23 cellular contexts compared by ENCODE assay signal in the genomic region with DNA sequence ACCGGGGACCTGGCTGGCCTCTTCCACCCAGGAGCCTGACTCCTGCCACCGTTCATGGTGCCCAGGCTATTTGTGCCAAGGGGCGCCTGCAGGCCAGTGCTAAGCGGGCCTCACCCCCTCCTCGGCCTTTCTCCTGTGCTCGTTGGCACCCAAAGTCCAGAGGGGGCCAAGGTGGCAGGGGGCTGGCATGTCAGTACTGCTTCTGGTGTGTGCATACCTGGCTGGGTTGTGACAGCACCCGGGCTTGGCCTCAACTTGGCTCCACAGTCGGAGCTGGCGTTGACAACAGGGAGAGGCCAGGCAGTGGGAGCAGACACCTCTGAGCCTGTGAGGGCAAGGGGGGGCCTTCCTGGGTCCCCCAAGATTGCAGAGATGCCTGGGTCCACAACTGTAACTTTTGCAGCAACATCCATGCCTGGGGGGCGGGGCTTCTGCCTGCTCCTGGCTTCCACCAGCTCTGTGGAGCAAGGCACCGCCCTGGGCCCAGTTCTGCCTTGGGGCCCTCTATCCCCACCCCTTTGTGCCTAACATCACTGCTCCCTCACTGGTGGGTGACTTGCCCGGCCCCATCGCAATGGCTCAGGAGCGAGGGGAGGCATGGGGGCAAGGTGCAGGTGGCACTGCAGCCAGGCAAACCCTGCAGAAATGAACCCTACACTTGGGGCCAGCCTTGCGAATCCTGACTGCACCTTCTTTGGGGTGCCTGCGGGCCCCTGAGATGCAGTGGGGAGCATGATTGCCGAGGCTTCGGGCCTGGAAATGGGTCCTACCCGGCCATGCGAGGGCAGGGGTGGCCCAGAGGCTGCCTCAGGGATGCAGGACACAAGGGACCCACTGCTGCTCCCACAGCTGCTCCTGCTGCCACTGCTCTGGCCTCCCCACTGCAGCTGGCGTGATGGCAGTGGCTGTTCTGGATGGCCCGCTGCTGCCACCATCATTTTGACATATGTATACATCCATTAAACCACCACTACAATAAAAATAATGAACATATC.
"Had no signal": no experiment of that assay in that cellular context is flagged by ENCODE, and none has a peak within 500 bp of the region (broad histone marks: within the 10 kb centered on the region; RNA-seq: fewer than 3 reads in every experiment).

No MANE protein-coding gene starts in this region.

- H3K4me3 ChIP-seq: adrenal gland, breast epithelium, coronary artery, gastroesophageal sphincter, lung, thyroid gland had no signal

- H3K27me3 ChIP-seq: adrenal gland, breast epithelium, gastroesophageal sphincter, thyroid gland had no signal

- H3K27ac ChIP-seq: adrenal gland, breast epithelium, coronary artery, gastroesophageal sphincter, thyroid gland had no signal

- ATAC-seq: activated CD4-positive, alpha-beta T cell treated with anti-CD3 and anti-CD28 coated beads for 36 hours; activated T-helper 17 cell treated with anti-CD3 and anti-CD28 coated beads, Interleukin-2, amount 50 U/mL, for 72 hours; gastroesophageal sphincter; naive thymus-derived CD4-positive, alpha-beta T cell had no signal

- H3K4me3 Mint-ChIP-seq: activated CD4-positive, alpha-beta T cell treated with anti-CD3 and anti-CD28 coated beads for 36 hours; activated naive CD8-positive, alpha-beta T cell; activated T-cell treated with anti-CD3 and anti-CD28 coated beads, Interleukin-2, amount 50 U/mL, for 24 hours; activated T-helper 17 cell treated with anti-CD3 and anti-CD28 coated beads, Interleukin-2, amount 50 U/mL, for 72 hours; endodermal cell; stimulated activated naive CD8-positive, alpha-beta T cell treated with anti-CD3 and anti-CD28 coated beads, Interleukin-15, Interleukin-2, amounts not matched to agents 100 ng/mL and 50 ng/mL, for 24 hours had no signal

- H3K9me3 ChIP-seq: thyroid gland had no signal

- H3K27ac Mint-ChIP-seq: activated CD4-positive, alpha-beta T cell treated with anti-CD3 and anti-CD28 coated beads for 36 hours; activated naive CD8-positive, alpha-beta T cell; activated T-cell treated with anti-CD3 and anti-CD28 coated beads, Interleukin-2, amount 50 U/mL, for 24 hours; activated T-helper 17 cell treated with anti-CD3 and anti-CD28 coated beads, Interleukin-2, amount 50 U/mL, for 72 hours; endodermal cell; stimulated activated naive CD8-positive, alpha-beta T cell treated with anti-CD3 and anti-CD28 coated beads, Interleukin-15, Interleukin-2, amounts not matched to agents 100 ng/mL and 50 ng/mL, for 24 hours had no signal

- FAIRE-seq: astrocyte, keratinocyte had no signal

- H3K4me1 ChIP-seq: adrenal gland, breast epithelium, thyroid gland had no signal

- DNase-seq: activated CD4-positive, alpha-beta T cell treated with anti-CD3 and anti-CD28 coated beads for 36 hours; activated CD4-positive, alpha-beta T cell treated with anti-CD3 and anti-CD28 coated beads, Interleukin-2, amount 50 U/mL, for 4 hours; activated CD8-positive, alpha-beta memory T cell treated with anti-CD3 and anti-CD28 coated beads for 24 hours; activated CD8-positive, alpha-beta memory T cell treated with anti-CD3 and anti-CD28 coated beads, Interleukin-2, amount 50 U/mL, for 4 hours; activated T-cell treated with anti-CD3 and anti-CD28 coated beads, Interleukin-2, amount 50 U/mL, for 24 hours; adrenal gland; cerebellar nuclear complex; head of caudate nucleus; naive thymus-derived CD4-positive, alpha-beta T cell; retina; stimulated activated CD4-positive, alpha-beta T cell treated with anti-CD3 and anti-CD28 coated beads, Interleukin-4, amount 100 ng/mL, for 24 hours; thyroid gland had no signal

- H3K27me3 Mint-ChIP-seq: activated CD4-positive, alpha-beta T cell treated with anti-CD3 and anti-CD28 coated beads for 36 hours; activated naive CD8-positive, alpha-beta T cell; activated T-cell treated with anti-CD3 and anti-CD28 coated beads, Interleukin-2, amount 50 U/mL, for 24 hours; activated T-helper 17 cell treated with anti-CD3 and anti-CD28 coated beads, Interleukin-2, amount 50 U/mL, for 72 hours; naive thymus-derived CD4-positive, alpha-beta T cell; progenitor cell of endocrine pancreas; stimulated activated naive CD8-positive, alpha-beta T cell treated with anti-CD3 and anti-CD28 coated beads, Interleukin-15, Interleukin-2, amounts not matched to agents 100 ng/mL and 50 ng/mL, for 24 hours had no signal

- H3K4me1 Mint-ChIP-seq: endodermal cell had no signal

- H3K36me3 ChIP-seq: adrenal gland, breast epithelium, gastroesophageal sphincter had no signal
